In the genomic region with DNA sequence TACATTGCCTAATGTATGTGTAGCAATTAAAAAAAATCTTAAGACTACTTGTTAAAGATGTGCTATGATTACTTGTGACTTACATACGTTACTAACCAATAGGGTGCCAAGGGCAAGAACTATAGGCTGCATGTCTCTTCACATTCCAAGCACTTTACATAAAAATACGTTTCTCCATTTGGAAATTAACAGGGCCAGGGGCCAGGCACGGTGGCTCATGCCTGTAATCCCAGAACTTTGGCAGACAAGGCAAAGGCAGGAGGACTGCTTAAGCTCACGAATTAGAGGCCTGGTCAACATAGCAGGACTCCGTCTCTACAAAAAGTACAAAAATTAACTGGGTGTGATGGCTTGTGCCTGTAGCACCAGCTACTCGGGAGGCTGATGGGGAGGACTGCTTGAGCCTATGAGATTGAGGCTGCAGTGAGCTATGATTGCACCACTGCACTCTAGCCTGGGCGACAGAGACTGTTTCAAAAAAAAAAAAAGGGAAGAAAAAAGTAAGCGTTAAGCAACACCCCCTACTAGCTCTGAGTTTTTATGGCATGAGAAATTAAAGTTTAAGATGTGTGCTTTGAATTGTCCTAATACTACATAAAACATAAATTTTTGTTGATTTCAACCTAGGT, we compare ENCODE assay signal across 1 cellular context.
TF ChIP-seq lines count a peak whose summit lies in the region.

No MANE protein-coding gene starts in this region.

TF ChIP-seq in H1, 55 proteins besides CTCF, POLR2A, EP300 and RAD21:
- TF ChIP-seq TEAD4 (IDR thresholded peaks at IDR 0.05; ENCODE audit: low read depth, low read length), result peak; percentile 47; the same call in 1 of the 2 replicates
- no peak for TF ChIP-seq KDM5A (IDR thresholded peaks at IDR 0.05; ENCODE audit: low read length)
